Comparison of ENCODE assay signal across 2 cellular contexts in genomic region chr6:1062786-1063545, GRCh38.
TF ChIP-seq lines count a peak whose summit lies in the region.

No MANE protein-coding gene starts in this region.

TF ChIP-seq in HCT116, 20 proteins besides CTCF, POLR2A, EP300 and RAD21:
- TF ChIP-seq SRF (IDR thresholded peaks at IDR 0.05; ENCODE audit: low read depth) (no peak), JUND (IDR thresholded peaks at IDR 0.05) (no peak), CBX3 (IDR thresholded peaks at IDR 0.05; ENCODE audit: low read depth) (no peak), YY1 (IDR thresholded peaks at IDR 0.05; ENCODE audit: extremely low read depth, insufficient replicate concordance, low read depth, low read length) (no peak), FOSL1 (IDR thresholded peaks at IDR 0.05; ENCODE audit: low read depth) (no peak), ATF3 (IDR thresholded peaks at IDR 0.05) (no peak), ZNF274 (IDR thresholded peaks at IDR 0.05; ENCODE audit: low read depth, low read length) (no peak), SP1 (IDR thresholded peaks at IDR 0.05; ENCODE audit: low read depth) (no peak), REST (IDR thresholded peaks at IDR 0.05; ENCODE audit: low read depth) (no peak), ZBTB33 (IDR thresholded peaks at IDR 0.05; ENCODE audit: extremely low read depth, insufficient replicate concordance, low read length) (no peak), CEBPB (IDR thresholded peaks at IDR 0.05; ENCODE audit: low read depth) (no peak), EZH2 (IDR thresholded peaks at IDR 0.05) (no peak), EZH2phosphoT487 (IDR thresholded peaks at IDR 0.05; ENCODE audit: borderline replicate concordance) (no peak), SIN3A (IDR thresholded peaks at IDR 0.05; ENCODE audit: low read depth) (no peak)

TF ChIP-seq in HepG2, 621 proteins besides CTCF, POLR2A, EP300 and RAD21:
- TF ChIP-seq ZNF510 (CRISPR knock-in tag; IDR thresholded peaks at IDR 0.05; ENCODE audit: low read depth) = no peak
- no peak for TF ChIP-seq CCDC6 (CRISPR knock-in tag; IDR thresholded peaks at IDR 0.05)
- TF ChIP-seq STAG1 (CRISPR knock-in tag; IDR thresholded peaks at IDR 0.05) = peak; percentile 79
- no peak for TF ChIP-seq PHF20 (CRISPR knock-in tag; IDR thresholded peaks at IDR 0.05)
- TF ChIP-seq TEAD3 (CRISPR knock-in tag; optimal IDR thresholded peaks at IDR 0.05; ENCODE audit: borderline replicate concordance) = peak; percentile 15
- TF ChIP-seq SP4 (CRISPR knock-in tag; IDR thresholded peaks at IDR 0.05) = no peak
- TF ChIP-seq SP1 (IDR thresholded peaks at IDR 0.05) = no peak
- TF ChIP-seq SP1 (CRISPR knock-in tag; IDR thresholded peaks at IDR 0.05) = no peak
- TF ChIP-seq ZNF12 (CRISPR knock-in tag; IDR thresholded peaks at IDR 0.05) = peak; percentile 99
- peak; percentile 39; the same call in 1 of the 2 replicates for TF ChIP-seq SMC3 (IDR thresholded peaks at IDR 0.05; ENCODE audit: low read length)
- peak; percentile 28; the same call in 1 of the 2 replicates for TF ChIP-seq ZBTB33 (CRISPR knock-in tag; IDR thresholded peaks at IDR 0.05)
- no peak for TF ChIP-seq ZNF609 (CRISPR knock-in tag; IDR thresholded peaks at IDR 0.05; ENCODE audit: borderline replicate concordance)
